Comparison of ENCODE assay signal across 17 cellular contexts in the genomic region with DNA sequence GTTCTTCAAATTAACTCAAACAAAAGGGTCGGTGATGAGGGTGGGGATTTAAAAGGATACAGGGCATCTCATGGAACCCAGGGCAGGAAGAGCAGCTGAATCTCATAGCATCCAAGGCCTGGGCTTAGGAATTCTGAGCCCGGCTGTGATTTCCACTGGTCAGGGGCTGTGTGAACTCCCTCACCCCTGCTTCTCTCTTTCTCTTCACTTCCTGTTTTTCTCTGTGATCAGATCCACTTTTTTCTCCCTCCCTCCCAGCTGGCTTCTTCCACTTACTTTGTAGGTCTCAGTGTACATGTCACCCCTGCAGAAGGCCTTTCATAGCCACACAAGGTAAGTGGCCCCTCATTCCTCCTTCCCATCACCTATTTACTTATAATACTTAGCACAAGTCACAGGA.
A peak's percentile ranks its signal among the peaks of the same experiment; 100 is the strongest.
DNase-seq lines count a peak whose midpoint lies in the region; ATAC-seq and TF ChIP-seq lines count a peak whose summit lies in the region.
"Had no signal": no experiment of that assay in that cellular context is flagged by ENCODE, and none has a peak within 500 bp of the region (broad histone marks: within the 10 kb centered on the region; RNA-seq: fewer than 3 reads in every experiment).

No MANE protein-coding gene starts in this region.

- H3K4me3 Mint-ChIP-seq in chondrocyte (ENCODE audit: unreplicated experiment) (no peak overlapping the region), type B pancreatic cell (no peak overlapping the region)

- H3K4me2 ChIP-seq in parathyroid adenoma (ENCODE audit: low read length) = no peak overlapping the region
- H3K4me2 ChIP-seq: PC-9 had no signal

- no peak overlapping the region for H3K9ac ChIP-seq in parathyroid adenoma

- peak; percentile 17 for DNase-seq in activated CD8-positive, alpha-beta memory T cell treated with anti-CD3 and anti-CD28 coated beads for 24 hours
- DNase-seq in activated CD8-positive, alpha-beta memory T cell treated with anti-CD3 and anti-CD28 coated beads, Interleukin-2, amount 50 U/mL, for 48 hours = no peak
- DNase-seq in MV-4-11 (lab: John Stamatoyannopoulos, UW) = peak; percentile 45
- DNase-seq in chondrocyte (ENCODE audit: low spot score) = no peak
- DNase-seq in midbrain (lab: John Stamatoyannopoulos, UW) = no peak
- no peak for DNase-seq in type B pancreatic cell (ENCODE audit: extremely low spot score, unreplicated experiment)
- DNase-seq: AML-193; Caco-2; NCI-H1092; NCI-H1694; NCI-H2107; NCI-H69; NK-92 treated with Interleukin-12 subunit alpha and Interleukin-12 subunit beta, amount 100 ng/mL, for 24 hours; PC-9 had no signal

- H2AFZ ChIP-seq in parathyroid adenoma = no peak overlapping the region
- H2AFZ ChIP-seq: PC-9 had no signal

- no peaks in the 10 kb centered on the region for H3K36me3 ChIP-seq in parathyroid adenoma (ENCODE audit: control insufficient read depth, insufficient read depth, low read length)
- H3K36me3 ChIP-seq: HAP-1 had no signal

- H3K9me3 Mint-ChIP-seq in chondrocyte (ENCODE audit: low read depth) (peaks cover 4% of the 10 kb centered on the region), type B pancreatic cell (peaks cover 3% of the 10 kb centered on the region)

- H3K27ac Mint-ChIP-seq in chondrocyte (ENCODE audit: unreplicated experiment) (peak overlapping the region; percentile 96), type B pancreatic cell (no peak overlapping the region)

- H3K27me3 Mint-ChIP-seq in chondrocyte (ENCODE audit: low read depth) = no peaks in the 10 kb centered on the region
- H3K27me3 Mint-ChIP-seq in type B pancreatic cell = peaks cover 11% of the 10 kb centered on the region

- peak overlapping the region; percentile 11 for H3K27ac ChIP-seq in parathyroid adenoma
- H3K27ac ChIP-seq: PC-9 had no signal

- no peaks in the 10 kb centered on the region for H3K79me2 ChIP-seq in parathyroid adenoma

- H3K4me1 Mint-ChIP-seq in chondrocyte (ENCODE audit: low read depth) = peaks cover 61% of the 10 kb centered on the region
- peaks cover 15% of the 10 kb centered on the region for H3K4me1 Mint-ChIP-seq in type B pancreatic cell (ENCODE audit: unreplicated experiment)

- no peaks in the 10 kb centered on the region for H3K9me3 ChIP-seq in parathyroid adenoma (ENCODE audit: control insufficient read depth, low read length)

- H3K27me3 ChIP-seq in parathyroid adenoma (ENCODE audit: control insufficient read depth, insufficient read depth, low read length) = no peaks in the 10 kb centered on the region

- ATAC-seq in HG03135 (IDR thresholded peaks at IDR 0.05; ENCODE audit: unreplicated experiment) = no peak

- TF ChIP-seq CTCF in chondrocyte (IDR thresholded peaks at IDR 0.05) (no peak), parathyroid adenoma (IDR thresholded peaks at IDR 0.05) (no peak), type B pancreatic cell (conservative IDR thresholded peaks at IDR 0.05) (no peak)

- peaks cover 6% of the 10 kb centered on the region for H3K36me3 Mint-ChIP-seq in chondrocyte (ENCODE audit: low read depth)
- peaks cover 4% of the 10 kb centered on the region for H3K36me3 Mint-ChIP-seq in type B pancreatic cell

- no peak overlapping the region for H3K4me3 ChIP-seq in parathyroid adenoma (ENCODE audit: low read depth, low read length)
- H3K4me3 ChIP-seq: HAP-1, PC-9 had no signal

- no peaks in the 10 kb centered on the region for H3K4me1 ChIP-seq in parathyroid adenoma
- H3K4me1 ChIP-seq: Caco-2, HAP-1 had no signal

Comparison
In these comparisons a context has a peak if more than half of its experiments do, and no peak if none do; other contexts are left out.
1. DNase-seq: peak in activated CD8-positive, alpha-beta memory T cell treated with anti-CD3 and anti-CD28 coated beads for 24 hours (single experiment) and MV-4-11 (single experiment); none in activated CD8-positive, alpha-beta memory T cell treated with anti-CD3 and anti-CD28 coated beads, Interleukin-2, amount 50 U/mL, for 48 hours (single experiment), chondrocyte (single experiment), midbrain (single experiment) and type B pancreatic cell (single experiment).